1 cellular context compared by ENCODE assay signal in genomic region chr1:100358210-100358609, GRCh38.
TF ChIP-seq lines count a peak whose summit lies in the region.

No MANE protein-coding gene starts in this region.

TF ChIP-seq in GM23338, 12 proteins besides CTCF, POLR2A, EP300 and RAD21 (continued from another document):
- TF ChIP-seq REST (IDR thresholded peaks at IDR 0.05; ENCODE audit: unreplicated experiment) (no peak), ETS1 (IDR thresholded peaks at IDR 0.05) (no peak), ZNF331 (CRISPR knock-in tag; IDR thresholded peaks at IDR 0.05; ENCODE audit: low read depth) (no peak), EZH2 (IDR thresholded peaks at IDR 0.05; ENCODE audit: low read depth, unreplicated experiment) (no peak), JUNB (IDR thresholded peaks at IDR 0.05; ENCODE audit: unreplicated experiment) (no peak), NANOG (IDR thresholded peaks at IDR 0.05; ENCODE audit: borderline replicate concordance) (no peak), CREB1 (CRISPR knock-in tag; IDR thresholded peaks at IDR 0.05; ENCODE audit: low read depth) (no peak), ZNF462 (CRISPR knock-in tag; IDR thresholded peaks at IDR 0.05) (no peak), STAT1 (IDR thresholded peaks at IDR 0.05; ENCODE audit: unreplicated experiment) (no peak)
